Comparison of ENCODE assay signal across 1 cellular context in the genomic region with DNA sequence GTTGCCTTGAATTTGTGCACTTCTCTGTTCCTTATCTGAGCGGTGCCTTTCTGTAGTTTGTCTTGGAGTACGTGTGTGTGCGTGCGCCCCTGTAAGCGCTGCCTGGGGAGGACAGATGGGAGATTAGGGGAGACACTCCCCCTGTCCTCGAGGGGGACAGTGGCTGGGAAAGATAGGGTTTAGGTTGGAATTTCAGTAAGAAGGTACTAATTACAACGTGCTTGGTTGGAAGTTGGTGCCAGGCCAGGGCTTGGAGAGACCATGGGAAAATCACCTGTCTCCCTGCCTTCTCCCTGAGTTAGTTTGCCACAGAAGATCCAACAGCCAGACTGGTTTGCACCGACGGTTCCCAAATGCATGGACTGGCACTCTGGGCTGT.
TF ChIP-seq lines count a peak whose summit lies in the region.

No MANE protein-coding gene starts in this region.

TF ChIP-seq in K562, 482 proteins besides CTCF, POLR2A, EP300 and RAD21 (continued from another document):
- TF ChIP-seq, protein P1, sequence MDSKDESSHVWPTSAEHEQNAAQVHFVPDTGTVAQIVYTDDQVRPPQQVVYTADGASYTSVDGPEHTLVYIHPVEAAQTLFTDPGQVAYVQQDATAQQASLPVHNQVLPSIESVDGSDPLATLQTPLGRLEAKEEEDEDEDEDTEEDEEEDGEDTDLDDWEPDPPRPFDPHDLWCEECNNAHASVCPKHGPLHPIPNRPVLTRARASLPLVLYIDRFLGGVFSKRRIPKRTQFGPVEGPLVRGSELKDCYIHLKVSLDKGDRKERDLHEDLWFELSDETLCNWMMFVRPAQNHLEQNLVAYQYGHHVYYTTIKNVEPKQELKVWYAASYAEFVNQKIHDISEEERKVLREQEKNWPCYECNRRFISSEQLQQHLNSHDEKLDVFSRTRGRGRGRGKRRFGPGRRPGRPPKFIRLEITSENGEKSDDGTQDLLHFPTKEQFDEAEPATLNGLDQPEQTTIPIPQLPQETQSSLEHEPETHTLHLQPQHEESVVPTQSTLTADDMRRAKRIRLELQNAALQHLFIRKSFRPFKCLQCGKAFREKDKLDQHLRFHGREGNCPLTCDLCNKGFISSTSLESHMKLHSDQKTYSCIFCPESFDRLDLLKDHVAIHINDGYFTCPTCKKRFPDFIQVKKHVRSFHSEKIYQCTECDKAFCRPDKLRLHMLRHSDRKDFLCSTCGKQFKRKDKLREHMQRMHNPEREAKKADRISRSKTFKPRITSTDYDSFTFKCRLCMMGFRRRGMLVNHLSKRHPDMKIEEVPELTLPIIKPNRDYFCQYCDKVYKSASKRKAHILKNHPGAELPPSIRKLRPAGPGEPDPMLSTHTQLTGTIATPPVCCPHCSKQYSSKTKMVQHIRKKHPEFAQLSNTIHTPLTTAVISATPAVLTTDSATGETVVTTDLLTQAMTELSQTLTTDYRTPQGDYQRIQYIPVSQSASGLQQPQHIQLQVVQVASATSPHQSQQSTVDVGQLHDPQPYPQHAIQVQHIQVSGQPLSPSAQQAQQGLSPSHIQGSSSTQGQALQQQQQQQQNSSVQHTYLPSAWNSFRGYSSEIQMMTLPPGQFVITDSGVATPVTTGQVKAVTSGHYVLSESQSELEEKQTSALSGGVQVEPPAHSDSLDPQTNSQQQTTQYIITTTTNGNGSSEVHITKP (IDR thresholded peaks at IDR 0.05; ENCODE audit: partially characterized antibody) = peak; percentile 23
- TF ChIP-seq, protein P2, sequence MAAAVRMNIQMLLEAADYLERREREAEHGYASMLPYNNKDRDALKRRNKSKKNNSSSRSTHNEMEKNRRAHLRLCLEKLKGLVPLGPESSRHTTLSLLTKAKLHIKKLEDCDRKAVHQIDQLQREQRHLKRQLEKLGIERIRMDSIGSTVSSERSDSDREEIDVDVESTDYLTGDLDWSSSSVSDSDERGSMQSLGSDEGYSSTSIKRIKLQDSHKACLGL (CRISPR knock-in tag; IDR thresholded peaks at IDR 0.05; ENCODE audit: borderline replicate concordance, poor library complexity, severe bottlenecking) = no peak
- TF ChIP-seq NCOR1 (IDR thresholded peaks at IDR 0.05) = peak; percentile 43
- TF ChIP-seq TCF3 (CRISPR knock-in tag; IDR thresholded peaks at IDR 0.05) = peak; percentile 50
- TF ChIP-seq, protein P3, sequence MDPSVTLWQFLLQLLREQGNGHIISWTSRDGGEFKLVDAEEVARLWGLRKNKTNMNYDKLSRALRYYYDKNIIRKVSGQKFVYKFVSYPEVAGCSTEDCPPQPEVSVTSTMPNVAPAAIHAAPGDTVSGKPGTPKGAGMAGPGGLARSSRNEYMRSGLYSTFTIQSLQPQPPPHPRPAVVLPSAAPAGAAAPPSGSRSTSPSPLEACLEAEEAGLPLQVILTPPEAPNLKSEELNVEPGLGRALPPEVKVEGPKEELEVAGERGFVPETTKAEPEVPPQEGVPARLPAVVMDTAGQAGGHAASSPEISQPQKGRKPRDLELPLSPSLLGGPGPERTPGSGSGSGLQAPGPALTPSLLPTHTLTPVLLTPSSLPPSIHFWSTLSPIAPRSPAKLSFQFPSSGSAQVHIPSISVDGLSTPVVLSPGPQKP (CRISPR knock-in tag; IDR thresholded peaks at IDR 0.05) = no peak
- TF ChIP-seq ARID1B (IDR thresholded peaks at IDR 0.05) = peak; percentile 70
- 0 out of 4 replicates have a peak, but pooled peaks of 1 of the 2 experiments have one; percentile 9 for TF ChIP-seq ARNT (IDR thresholded peaks at IDR 0.05)
- peak; percentile 64 for TF ChIP-seq CXXC5 (CRISPR knock-in tag; IDR thresholded peaks at IDR 0.05)
- peak in 1 of 2 experiments; percentile 41; a peak in 1 of 4 replicates for TF ChIP-seq NRF1 (conservative IDR thresholded peaks at IDR 0.05 in 1 of 2, IDR thresholded peaks at IDR 0.05 in 1 of 2)
- TF ChIP-seq MTA2 (IDR thresholded peaks at IDR 0.05; ENCODE audit: low read depth) = peak; percentile 46; the same call in 1 of the 2 replicates
- TF ChIP-seq MNT (conservative IDR thresholded peaks at IDR 0.05) = 0 out of 4 replicates have a peak, but pooled peaks of 1 of the 2 experiments have one; percentile 31
- TF ChIP-seq ZNF384 (IDR thresholded peaks at IDR 0.05; ENCODE audit: low read depth, low read length) = 0 out of 2 replicates have a peak, but pooled peaks have one; percentile 1
- peak; percentile 61 for TF ChIP-seq SMARCA4 (IDR thresholded peaks at IDR 0.05)
- TF ChIP-seq UBTF (IDR thresholded peaks at IDR 0.05; ENCODE audit: borderline replicate concordance in 1 of 2, low read depth in 2 of 2, low read length in 2 of 2) = 0 out of 4 replicates have a peak, but pooled peaks of 1 of the 2 experiments have one; percentile 21
- TF ChIP-seq, protein P4, sequence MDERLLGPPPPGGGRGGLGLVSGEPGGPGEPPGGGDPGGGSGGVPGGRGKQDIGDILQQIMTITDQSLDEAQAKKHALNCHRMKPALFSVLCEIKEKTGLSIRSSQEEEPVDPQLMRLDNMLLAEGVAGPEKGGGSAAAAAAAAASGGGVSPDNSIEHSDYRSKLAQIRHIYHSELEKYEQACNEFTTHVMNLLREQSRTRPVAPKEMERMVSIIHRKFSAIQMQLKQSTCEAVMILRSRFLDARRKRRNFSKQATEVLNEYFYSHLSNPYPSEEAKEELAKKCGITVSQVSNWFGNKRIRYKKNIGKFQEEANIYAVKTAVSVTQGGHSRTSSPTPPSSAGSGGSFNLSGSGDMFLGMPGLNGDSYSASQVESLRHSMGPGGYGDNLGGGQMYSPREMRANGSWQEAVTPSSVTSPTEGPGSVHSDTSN (CRISPR knock-in tag; IDR thresholded peaks at IDR 0.05; ENCODE audit: low read depth) = no peak
- TF ChIP-seq, protein P4 (tag; conservative IDR thresholded peaks at IDR 0.05; ENCODE audit: low read depth) = no peak
- TF ChIP-seq MCM7 (IDR thresholded peaks at IDR 0.05) = no peak
- peak; percentile 42; the same call in 1 of the 2 replicates for TF ChIP-seq TAL1 (IDR thresholded peaks at IDR 0.05)
- TF ChIP-seq CTBP1 (IDR thresholded peaks at IDR 0.05; ENCODE audit: borderline replicate concordance) = 0 out of 2 replicates have a peak, but pooled peaks have one; percentile 14
- peak; percentile 68 for TF ChIP-seq GATA2 (CRISPR knock-in tag; IDR thresholded peaks at IDR 0.05)
- TF ChIP-seq, protein P5, sequence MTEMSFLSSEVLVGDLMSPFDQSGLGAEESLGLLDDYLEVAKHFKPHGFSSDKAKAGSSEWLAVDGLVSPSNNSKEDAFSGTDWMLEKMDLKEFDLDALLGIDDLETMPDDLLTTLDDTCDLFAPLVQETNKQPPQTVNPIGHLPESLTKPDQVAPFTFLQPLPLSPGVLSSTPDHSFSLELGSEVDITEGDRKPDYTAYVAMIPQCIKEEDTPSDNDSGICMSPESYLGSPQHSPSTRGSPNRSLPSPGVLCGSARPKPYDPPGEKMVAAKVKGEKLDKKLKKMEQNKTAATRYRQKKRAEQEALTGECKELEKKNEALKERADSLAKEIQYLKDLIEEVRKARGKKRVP (CRISPR knock-in tag; IDR thresholded peaks at IDR 0.05) = no peak
- TF ChIP-seq CBFA2T3 (IDR thresholded peaks at IDR 0.05) = peak; percentile 79
- TF ChIP-seq L3MBTL2 (IDR thresholded peaks at IDR 0.05) = peak; percentile 13; the same call in 1 of the 2 replicates
- TF ChIP-seq BCLAF1 (IDR thresholded peaks at IDR 0.05; ENCODE audit: borderline replicate concordance in 1 of 2, control insufficient read depth in 1 of 2, low read depth in 2 of 2, low read length in 1 of 2) = no peak
- TF ChIP-seq TEAD4 (IDR thresholded peaks at IDR 0.05; ENCODE audit: low read length) = peak; percentile 29; the same call in 1 of the 2 replicates
- no peak for TF ChIP-seq TEAD4 (CRISPR knock-in tag; IDR thresholded peaks at IDR 0.05; ENCODE audit: borderline replicate concordance)
- no peak for TF ChIP-seq U2AF1 (optimal IDR thresholded peaks at IDR 0.05; ENCODE audit: low read depth, low read length)
- TF ChIP-seq SRSF3 (IDR thresholded peaks at IDR 0.05; ENCODE audit: insufficient read depth, low read length) = no peak
- TF ChIP-seq ZNF324 (CRISPR knock-in tag; IDR thresholded peaks at IDR 0.05) = no peak
